In the genomic region with DNA sequence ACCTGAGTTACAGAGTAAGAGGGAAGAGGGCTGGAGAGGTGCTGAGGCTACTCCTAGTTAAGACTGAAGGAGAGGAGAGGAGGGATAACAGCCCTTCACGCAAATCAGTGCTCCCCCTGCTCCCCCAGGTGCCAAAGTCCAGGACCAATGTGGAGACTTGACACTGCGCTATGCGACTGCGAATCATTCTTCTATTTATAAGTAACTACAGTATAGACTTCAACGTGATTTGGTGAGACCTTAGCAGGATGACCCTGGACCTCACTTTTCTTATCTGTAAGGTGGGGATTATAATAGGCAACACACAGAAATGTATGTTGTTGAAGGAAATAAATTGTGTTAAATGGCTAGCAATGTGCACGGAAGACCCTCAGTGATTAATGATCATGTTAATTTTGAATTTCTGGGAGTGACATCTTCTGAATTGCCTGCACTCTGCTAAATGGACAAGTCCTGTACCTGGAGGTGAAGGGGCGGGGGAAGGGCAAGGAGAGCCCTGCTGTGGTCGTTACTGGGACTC, we compare ENCODE assay signal across 14 cellular contexts. TPM values are rescaled to one million over a fixed set of nuclear protein-coding genes. Genes with fewer than 3 reads are reported as not detected.
DNase-seq lines count a peak whose midpoint lies in the region; ATAC-seq, FAIRE-seq and TF ChIP-seq lines count a peak whose summit lies in the region.
"Had no signal": no experiment of that assay in that cellular context is flagged by ENCODE, and none has a peak within 500 bp of the region (broad histone marks: within the 10 kb centered on the region; RNA-seq: fewer than 3 reads in every experiment).

No MANE protein-coding gene starts in this region.

- no peaks in the 10 kb centered on the region for H3K36me3 ChIP-seq in keratinocyte (ENCODE audit: control insufficient read depth in 2 of 2, extremely low read depth in 1 of 2, insufficient read depth in 2 of 2, low read length in 2 of 2)
- H3K36me3 ChIP-seq: uterus had no signal

- H3K27ac ChIP-seq in keratinocyte (ENCODE audit: control insufficient read depth, insufficient read depth, low read length) = no peak overlapping the region
- H3K27ac ChIP-seq: uterus had no signal

- no peak for DNase-seq in activated CD4-positive, alpha-beta memory T cell treated with anti-CD3 and anti-CD28 coated beads, Interleukin-2, amount 10 ng/mL, durations not matched to agents 7 days and 5 days
- no peak for DNase-seq in activated CD4-positive, alpha-beta memory T cell treated with anti-CD3 and anti-CD28 coated beads for 36 hours
- no peak for DNase-seq in activated naive CD8-positive, alpha-beta T cell treated with anti-CD3 and anti-CD28 coated beads, Interleukin-2, amount 10 ng/mL, durations not matched to agents 7 days and 5 days
- DNase-seq in keratinocyte (ENCODE audit: low read depth, low spot score) (no peak), RKO (ENCODE audit: low spot score) (no peak), erythroblast (lab: John Stamatoyannopoulos, UW) (no peak)
- DNase-seq in stimulated activated effector memory CD8-positive, alpha-beta T cell treated with anti-CD3 and anti-CD28 coated beads, Interleukin-12 subunit alpha, Interleukin-12 subunit beta, amount 100 ng/mL, for 72 hours (ENCODE audit: low spot score in 2 of 2) = no peak
- DNase-seq: activated CD4-positive, alpha-beta T cell treated with anti-CD3 and anti-CD28 coated beads, Interleukin-2, amount 50 U/mL, for 48 hours; IMR-90; NCI-H2171 treated with DMSO at 0.1 percent for 48 hours; Right ventricle myocardium superior; uterus had no signal

- H3K4me3 Mint-ChIP-seq in activated CD4-positive, alpha-beta memory T cell treated with anti-CD3 and anti-CD28 coated beads, Interleukin-2, amount 10 ng/mL, durations not matched to agents 7 days and 5 days = peak overlapping the region; percentile 13
- H3K4me3 Mint-ChIP-seq in activated CD4-positive, alpha-beta memory T cell treated with anti-CD3 and anti-CD28 coated beads for 36 hours = no peak overlapping the region
- peak overlapping the region; percentile 11 for H3K4me3 Mint-ChIP-seq in activated naive CD8-positive, alpha-beta T cell treated with anti-CD3 and anti-CD28 coated beads, Interleukin-2, amount 10 ng/mL, durations not matched to agents 7 days and 5 days
- H3K4me3 Mint-ChIP-seq in stimulated activated effector memory CD8-positive, alpha-beta T cell treated with anti-CD3 and anti-CD28 coated beads, Interleukin-12 subunit alpha, Interleukin-12 subunit beta, amount 100 ng/mL, for 72 hours = peak overlapping the region; percentile 25

- H3K9me3 Mint-ChIP-seq in activated CD4-positive, alpha-beta memory T cell treated with anti-CD3 and anti-CD28 coated beads, Interleukin-2, amount 10 ng/mL, durations not matched to agents 7 days and 5 days = no peaks in the 10 kb centered on the region
- no peaks in the 10 kb centered on the region for H3K9me3 Mint-ChIP-seq in activated CD4-positive, alpha-beta memory T cell treated with anti-CD3 and anti-CD28 coated beads for 36 hours
- no peaks in the 10 kb centered on the region for H3K9me3 Mint-ChIP-seq in activated naive CD8-positive, alpha-beta T cell treated with anti-CD3 and anti-CD28 coated beads, Interleukin-2, amount 10 ng/mL, durations not matched to agents 7 days and 5 days
- H3K9me3 Mint-ChIP-seq in stimulated activated effector memory CD8-positive, alpha-beta T cell treated with anti-CD3 and anti-CD28 coated beads, Interleukin-12 subunit alpha, Interleukin-12 subunit beta, amount 100 ng/mL, for 72 hours = no peaks in the 10 kb centered on the region

- no peak overlapping the region for H2AFZ ChIP-seq in keratinocyte (ENCODE audit: control insufficient read depth, low read length)

- peaks cover 4% of the 10 kb centered on the region for H3K4me1 ChIP-seq in keratinocyte (ENCODE audit: control insufficient read depth, extremely low read depth, insufficient read depth, low read length)

- H3K27me3 Mint-ChIP-seq in activated CD4-positive, alpha-beta memory T cell treated with anti-CD3 and anti-CD28 coated beads, Interleukin-2, amount 10 ng/mL, durations not matched to agents 7 days and 5 days = peaks cover 87% of the 10 kb centered on the region
- peaks cover 78% of the 10 kb centered on the region for H3K27me3 Mint-ChIP-seq in activated CD4-positive, alpha-beta memory T cell treated with anti-CD3 and anti-CD28 coated beads for 36 hours
- peaks cover 88% of the 10 kb centered on the region for H3K27me3 Mint-ChIP-seq in activated naive CD8-positive, alpha-beta T cell treated with anti-CD3 and anti-CD28 coated beads, Interleukin-2, amount 10 ng/mL, durations not matched to agents 7 days and 5 days

- no peaks in the 10 kb centered on the region for H3K79me2 ChIP-seq in keratinocyte (ENCODE audit: control insufficient read depth, insufficient read depth, low read length)

- no peak for TF ChIP-seq CTCF in keratinocyte (optimal IDR thresholded peaks at IDR 0.05 in 1 of 3, IDR thresholded peaks at IDR 0.05 in 1 of 3, conservative IDR thresholded peaks at IDR 0.05 in 1 of 3; ENCODE audit: extremely low read depth in 1 of 3, insufficient read depth in 2 of 3, low read length in 3 of 3)

- dilution Hi-C loops in keratinocyte (cut with MboI; ENCODE audit: extremely low pct_ligation_motif_present, low sequenced_read_pairs) = no loop called here

- no peaks in the 10 kb centered on the region for H4K20me1 ChIP-seq in keratinocyte (ENCODE audit: control insufficient read depth, extremely low read depth, insufficient read depth, low read length)

- POLR2A ChIA-PET in activated CD4-positive, alpha-beta memory T cell treated with anti-CD3 and anti-CD28 coated beads, Interleukin-2, amount 10 ng/mL, durations not matched to agents 7 days and 5 days (lab: Charles Lee) = no interaction called here
- POLR2A ChIA-PET in activated CD4-positive, alpha-beta memory T cell treated with anti-CD3 and anti-CD28 coated beads for 36 hours (lab: Charles Lee) = no interaction called here
- POLR2A ChIA-PET in activated naive CD8-positive, alpha-beta T cell treated with anti-CD3 and anti-CD28 coated beads, Interleukin-2, amount 10 ng/mL, durations not matched to agents 7 days and 5 days (lab: Charles Lee) = no interaction called here

- TF ChIP-seq POLR2A in erythroblast (IDR thresholded peaks at IDR 0.05; ENCODE audit: low read length) = no peak

- peaks cover 60% of the 10 kb centered on the region for H3K27me3 ChIP-seq in keratinocyte (ENCODE audit: control insufficient read depth, extremely low read depth, insufficient read depth, low read length)

- H3K4me2 ChIP-seq in keratinocyte (ENCODE audit: control insufficient read depth, extremely low read depth, insufficient read depth, low read depth, low read length) = peak overlapping the region; percentile 78

- no peak for ATAC-seq in activated naive CD8-positive, alpha-beta T cell treated with anti-CD3 and anti-CD28 coated beads, Interleukin-2, amount 10 ng/mL, durations not matched to agents 7 days and 5 days (ENCODE audit: low read depth)
- ATAC-seq in stimulated activated effector memory CD8-positive, alpha-beta T cell treated with anti-CD3 and anti-CD28 coated beads, Interleukin-12 subunit alpha, Interleukin-12 subunit beta, amount 100 ng/mL, for 72 hours = no peak
- ATAC-seq in GM19463 (IDR thresholded peaks at IDR 0.05; ENCODE audit: unreplicated experiment) = no peak

- intact Hi-C loops in activated CD4-positive, alpha-beta memory T cell treated with anti-CD3 and anti-CD28 coated beads for 36 hours (cut with micrococcal nuclease) = no loop called here

- FAIRE-seq in keratinocyte (lab: Jason Lieb, UNC) = no peak
- FAIRE-seq: bronchial epithelial cell had no signal

- CTCF ChIA-PET in activated CD4-positive, alpha-beta memory T cell treated with anti-CD3 and anti-CD28 coated beads, Interleukin-2, amount 10 ng/mL, durations not matched to agents 7 days and 5 days (lab: Charles Lee) = no interaction called here
- CTCF ChIA-PET in activated CD4-positive, alpha-beta memory T cell treated with anti-CD3 and anti-CD28 coated beads for 36 hours (lab: Charles Lee) = no interaction called here

- peaks cover 2% of the 10 kb centered on the region for H3K36me3 Mint-ChIP-seq in activated CD4-positive, alpha-beta memory T cell treated with anti-CD3 and anti-CD28 coated beads, Interleukin-2, amount 10 ng/mL, durations not matched to agents 7 days and 5 days (ENCODE audit: low read depth)
- no peaks in the 10 kb centered on the region for H3K36me3 Mint-ChIP-seq in activated CD4-positive, alpha-beta memory T cell treated with anti-CD3 and anti-CD28 coated beads for 36 hours
- no peaks in the 10 kb centered on the region for H3K36me3 Mint-ChIP-seq in activated naive CD8-positive, alpha-beta T cell treated with anti-CD3 and anti-CD28 coated beads, Interleukin-2, amount 10 ng/mL, durations not matched to agents 7 days and 5 days
- no peaks in the 10 kb centered on the region for H3K36me3 Mint-ChIP-seq in stimulated activated effector memory CD8-positive, alpha-beta T cell treated with anti-CD3 and anti-CD28 coated beads, Interleukin-12 subunit alpha, Interleukin-12 subunit beta, amount 100 ng/mL, for 72 hours

- H3K9me1 ChIP-seq in keratinocyte (ENCODE audit: control insufficient read depth, extremely low read depth, insufficient read depth, low read length) = no peaks in the 10 kb centered on the region

- no peak overlapping the region for H3K9ac ChIP-seq in keratinocyte (ENCODE audit: control insufficient read depth, extremely low read depth, insufficient read depth, low read length)

- H3K9me3 ChIP-seq in keratinocyte (ENCODE audit: control insufficient read depth, low read depth, low read length) = no peaks in the 10 kb centered on the region
- H3K9me3 ChIP-seq: uterus had no signal

- H3K27ac Mint-ChIP-seq in activated CD4-positive, alpha-beta memory T cell treated with anti-CD3 and anti-CD28 coated beads, Interleukin-2, amount 10 ng/mL, durations not matched to agents 7 days and 5 days = no peak overlapping the region
- H3K27ac Mint-ChIP-seq in activated CD4-positive, alpha-beta memory T cell treated with anti-CD3 and anti-CD28 coated beads for 36 hours = no peak overlapping the region
- peak overlapping the region; percentile 17 for H3K27ac Mint-ChIP-seq in activated naive CD8-positive, alpha-beta T cell treated with anti-CD3 and anti-CD28 coated beads, Interleukin-2, amount 10 ng/mL, durations not matched to agents 7 days and 5 days
- no peak overlapping the region for H3K27ac Mint-ChIP-seq in stimulated activated effector memory CD8-positive, alpha-beta T cell treated with anti-CD3 and anti-CD28 coated beads, Interleukin-12 subunit alpha, Interleukin-12 subunit beta, amount 100 ng/mL, for 72 hours

- no peaks in the 10 kb centered on the region for H3K4me1 Mint-ChIP-seq in activated CD4-positive, alpha-beta memory T cell treated with anti-CD3 and anti-CD28 coated beads, Interleukin-2, amount 10 ng/mL, durations not matched to agents 7 days and 5 days
- peaks cover 15% of the 10 kb centered on the region for H3K4me1 Mint-ChIP-seq in activated CD4-positive, alpha-beta memory T cell treated with anti-CD3 and anti-CD28 coated beads for 36 hours (ENCODE audit: low read depth)
- H3K4me1 Mint-ChIP-seq in activated naive CD8-positive, alpha-beta T cell treated with anti-CD3 and anti-CD28 coated beads, Interleukin-2, amount 10 ng/mL, durations not matched to agents 7 days and 5 days = no peaks in the 10 kb centered on the region
- no peaks in the 10 kb centered on the region for H3K4me1 Mint-ChIP-seq in stimulated activated effector memory CD8-positive, alpha-beta T cell treated with anti-CD3 and anti-CD28 coated beads, Interleukin-12 subunit alpha, Interleukin-12 subunit beta, amount 100 ng/mL, for 72 hours

- peak overlapping the region in 1 of 3 experiments; percentile 60 for H3K4me3 ChIP-seq in keratinocyte (ENCODE audit: control insufficient read depth in 2 of 3, extremely low read depth in 1 of 3, insufficient read depth in 2 of 3, low read depth in 1 of 3, low read length in 3 of 3)

RNA-seq across cellular contexts. Expression of a gene that starts 11.0 kb away (rescaled TPM):
- not detected for total RNA-seq in activated CD4-positive, alpha-beta memory T cell treated with anti-CD3 and anti-CD28 coated beads, Interleukin-2, amount 10 ng/mL, durations not matched to agents 7 days and 5 days
- not detected for total RNA-seq in activated CD4-positive, alpha-beta memory T cell treated with anti-CD3 and anti-CD28 coated beads for 36 hours
- not detected for total RNA-seq in activated naive CD8-positive, alpha-beta T cell treated with anti-CD3 and anti-CD28 coated beads, Interleukin-2, amount 10 ng/mL, durations not matched to agents 7 days and 5 days
- polyA plus RNA-seq in keratinocyte = 0.05 to 0.24 TPM (median 0.08 TPM) in 3 replicates
- 1.2 TPM for polyA plus RNA-seq in keratinocyte (2011; ENCODE audit: low read depth)
- polyA plus RNA-seq in keratinocyte (2011; cell fraction: cytosol; rRNA removed) = 0.05 and 0.22 TPM in 2 replicates
- polyA plus RNA-seq in keratinocyte (2011; cell fraction: nucleus; rRNA removed) = 0.15 and 0.28 TPM in 2 replicates
- 0.68 and 1.5 TPM in 2 replicates for polyA plus RNA-seq in keratinocyte (2012; ENCODE audit: low replicate concordance)
- polyA minus RNA-seq in keratinocyte = 1.0 TPM in 1 of 3 replicates, not detected in the others
- not detected for polyA minus RNA-seq in keratinocyte (2011; cell fraction: cytosol; rRNA and poly(A)+ RNA removed)
- not detected in 2 replicates for polyA minus RNA-seq in keratinocyte (2011; cell fraction: nucleus; rRNA and poly(A)+ RNA removed)
- total RNA-seq: bronchial epithelial cell, IMR-90, Right ventricle myocardium superior, uterus had no signal
- polyA plus RNA-seq: IMR-90 had no signal
